18 cellular contexts compared by ENCODE assay signal in genomic region chr10:55001422-55001821, GRCh38.
DNase-seq lines count a peak whose midpoint lies in the region; ATAC-seq and TF ChIP-seq lines count a peak whose summit lies in the region.
"Had no signal": no experiment of that assay in that cellular context is flagged by ENCODE, and none has a peak within 500 bp of the region (broad histone marks: within the 10 kb centered on the region; RNA-seq: fewer than 3 reads in every experiment).

No MANE protein-coding gene starts in this region.

- no peaks in the 10 kb centered on the region for H3K36me3 ChIP-seq in neuronal stem cell (replicated peaks in 1 of 2; ENCODE audit: control insufficient read depth in 2 of 2, insufficient read depth in 2 of 2, low read length in 2 of 2)
- H3K36me3 ChIP-seq in upper lobe of right lung: no peaks in the 10 kb centered on the region
- no peaks in the 10 kb centered on the region for H3K36me3 ChIP-seq in BE2C
- H3K36me3 ChIP-seq: BLaER1 treated with 17β-estradiol and CSF1 and Interleukin-3, amounts not matched to agents 10 nM and 100 nM had no signal

- peak overlapping the region; percentile 22 for H2BK120ac ChIP-seq in neuronal stem cell (ENCODE audit: low read depth, low read length)

- H3K9me3 Mint-ChIP-seq in stimulated activated effector memory CD8-positive, alpha-beta T cell treated with anti-CD3 and anti-CD28 coated beads, Interleukin-12 subunit alpha, Interleukin-12 subunit beta, amount 100 ng/mL, for 72 hours: peaks cover 20% of the 10 kb centered on the region

- ATAC-seq in stimulated activated effector memory CD8-positive, alpha-beta T cell treated with anti-CD3 and anti-CD28 coated beads, Interleukin-12 subunit alpha, Interleukin-12 subunit beta, amount 100 ng/mL, for 72 hours: peak; percentile 32
- peak; percentile 13 for ATAC-seq in upper lobe of right lung
- ATAC-seq in GM18520 (IDR thresholded peaks at IDR 0.05; ENCODE audit: unreplicated experiment): no peak
- ATAC-seq: CD8-positive, alpha-beta T cell; GM12878 had no signal

- H3K4me3 ChIP-seq in neuronal stem cell (ENCODE audit: low read length in 2 of 2): no peak overlapping the region
- H3K4me3 ChIP-seq in upper lobe of right lung: no peak overlapping the region
- no peak overlapping the region for H3K4me3 ChIP-seq in BE2C (ENCODE audit: low read depth, low read length)
- H3K4me3 ChIP-seq: BLaER1 treated with 17β-estradiol and CSF1 and Interleukin-3, amounts not matched to agents 10 nM and 100 nM; GM12878 had no signal

- no peak overlapping the region for H4K91ac ChIP-seq in neuronal stem cell (ENCODE audit: low read depth, low read length, poor library complexity)

- H3K27me3 ChIP-seq in neuronal stem cell (ENCODE audit: control insufficient read depth in 3 of 3, insufficient read depth in 3 of 3, low read depth in 1 of 3, low read length in 3 of 3) (no peaks in the 10 kb centered on the region), upper lobe of right lung (no peaks in the 10 kb centered on the region), BE2C (no peaks in the 10 kb centered on the region)
- H3K27me3 ChIP-seq: BLaER1 treated with 17β-estradiol and CSF1 and Interleukin-3, amounts not matched to agents 10 nM and 100 nM had no signal

- intact Hi-C loops in upper lobe of right lung (cut with DNase I): no loop called here

- H3K9ac ChIP-seq in neuronal stem cell (ENCODE audit: low read depth, low read length, poor library complexity): no peak overlapping the region
- H3K9ac ChIP-seq: BLaER1 treated with 17β-estradiol and CSF1 and Interleukin-3, amounts not matched to agents 10 nM and 100 nM had no signal

- H3K4me1 ChIP-seq in neuronal stem cell (ENCODE audit: control insufficient read depth in 2 of 2, insufficient read depth in 1 of 2, low read depth in 1 of 2, low read length in 2 of 2) (no peaks in the 10 kb centered on the region), upper lobe of right lung (no peaks in the 10 kb centered on the region), BE2C (no peaks in the 10 kb centered on the region; the same call in 1 of the 2 replicates)
- H3K4me1 ChIP-seq: BLaER1 treated with 17β-estradiol and CSF1 and Interleukin-3, amounts not matched to agents 10 nM and 100 nM; Caco-2 had no signal

- H2BK12ac ChIP-seq in neuronal stem cell (ENCODE audit: low read length): no peak overlapping the region

- no peak overlapping the region for H3K4me3 Mint-ChIP-seq in stimulated activated effector memory CD8-positive, alpha-beta T cell treated with anti-CD3 and anti-CD28 coated beads, Interleukin-12 subunit alpha, Interleukin-12 subunit beta, amount 100 ng/mL, for 72 hours
- H3K4me3 Mint-ChIP-seq: CD4-positive, alpha-beta T cell; CD8-positive, alpha-beta T cell had no signal

- H3K27ac Mint-ChIP-seq in stimulated activated effector memory CD8-positive, alpha-beta T cell treated with anti-CD3 and anti-CD28 coated beads, Interleukin-12 subunit alpha, Interleukin-12 subunit beta, amount 100 ng/mL, for 72 hours: no peak overlapping the region
- H3K27ac Mint-ChIP-seq: CD4-positive, alpha-beta T cell; CD8-positive, alpha-beta T cell had no signal

- peak overlapping the region; percentile 48 for H3K18ac ChIP-seq in neuronal stem cell (ENCODE audit: low read length)

- H3K9me3 ChIP-seq in neuronal stem cell (replicated peaks in 1 of 2; ENCODE audit: control insufficient read depth in 2 of 2, insufficient read depth in 1 of 2, low read depth in 1 of 2, low read length in 2 of 2) (peaks cover 7 to 8% of the 10 kb centered on the region in 2 donors), upper lobe of right lung (no peaks in the 10 kb centered on the region), BE2C (no peaks in the 10 kb centered on the region)

- no peak overlapping the region for H3K23ac ChIP-seq in neuronal stem cell (ENCODE audit: low read depth, low read length, poor library complexity)

- H2BK15ac ChIP-seq in neuronal stem cell (ENCODE audit: low read length): no peak overlapping the region

- H2AK5ac ChIP-seq in neuronal stem cell (ENCODE audit: low read depth, low read length): no peak overlapping the region

- no peak for TF ChIP-seq CTCF in upper lobe of right lung (IDR thresholded peaks at IDR 0.05)
- no peak for TF ChIP-seq CTCF in BE2C (IDR thresholded peaks at IDR 0.05; ENCODE audit: low read depth, low read length)

- no peak overlapping the region for H3K4me2 ChIP-seq in neuronal stem cell (ENCODE audit: insufficient read depth, low read length, poor library complexity, severe bottlenecking)
- H3K4me2 ChIP-seq: BLaER1 treated with 17β-estradiol and CSF1 and Interleukin-3, amounts not matched to agents 10 nM and 100 nM had no signal

- WGBS in neuronal stem cell (ENCODE audit: extremely low coverage in 2 of 2, insufficient read length in 2 of 2, insufficient replicate concordance in 1 of 2), 2 donors: no CpG with 5 or more reads among the region's 1 CpG

- no peaks in the 10 kb centered on the region for H3K4me1 Mint-ChIP-seq in stimulated activated effector memory CD8-positive, alpha-beta T cell treated with anti-CD3 and anti-CD28 coated beads, Interleukin-12 subunit alpha, Interleukin-12 subunit beta, amount 100 ng/mL, for 72 hours

- no peak overlapping the region for H3K4ac ChIP-seq in neuronal stem cell (ENCODE audit: low read length)

- no peaks in the 10 kb centered on the region for H3K79me1 ChIP-seq in neuronal stem cell (ENCODE audit: low read depth, low read length)

- H4K8ac ChIP-seq in neuronal stem cell (ENCODE audit: low read depth, low read length): no peak overlapping the region

- no peak overlapping the region for H2AFZ ChIP-seq in neuronal stem cell (ENCODE audit: low read length)

- no peaks in the 10 kb centered on the region for H3K36me3 Mint-ChIP-seq in stimulated activated effector memory CD8-positive, alpha-beta T cell treated with anti-CD3 and anti-CD28 coated beads, Interleukin-12 subunit alpha, Interleukin-12 subunit beta, amount 100 ng/mL, for 72 hours
- H3K36me3 Mint-ChIP-seq: CD8-positive, alpha-beta T cell had no signal

- H3K27ac ChIP-seq in neuronal stem cell (replicated peaks; ENCODE audit: low read length) (no peak overlapping the region), upper lobe of right lung (no peak overlapping the region)
- H3K27ac ChIP-seq: BLaER1 treated with 17β-estradiol and CSF1 and Interleukin-3, amounts not matched to agents 10 nM and 100 nM; C4-2B had no signal

- no peak overlapping the region for H2BK5ac ChIP-seq in neuronal stem cell (ENCODE audit: low read length)

- DNase-seq in neuronal stem cell (ENCODE audit: low spot score): no peak
- no peak for DNase-seq in stimulated activated effector memory CD8-positive, alpha-beta T cell treated with anti-CD3 and anti-CD28 coated beads, Interleukin-12 subunit alpha, Interleukin-12 subunit beta, amount 100 ng/mL, for 72 hours (ENCODE audit: low spot score in 2 of 2)
- DNase-seq in upper lobe of right lung: no peak
- no peak for DNase-seq in BE2C
- DNase-seq in NCI-H2171 (lab: John Stamatoyannopoulos, UW): no peak
- no peak for DNase-seq in stimulated activated CD4-positive, alpha-beta T cell treated with anti-CD3 and anti-CD28 coated beads, Interleukin-1b, Interleukin-23, amount 100 ng/mL, for 48 hours
- DNase-seq: 8988T; ACHN; Caco-2; Calu3; CD4-positive, alpha-beta T cell; CD8-positive, alpha-beta T cell; DMS79 treated with DMSO at 0.1 percent for 48 hours; GF-D8 had no signal

- H3K14ac ChIP-seq in neuronal stem cell (ENCODE audit: low read length): peak overlapping the region; percentile 82
